12 cellular contexts compared by ENCODE assay signal in the genomic region with DNA sequence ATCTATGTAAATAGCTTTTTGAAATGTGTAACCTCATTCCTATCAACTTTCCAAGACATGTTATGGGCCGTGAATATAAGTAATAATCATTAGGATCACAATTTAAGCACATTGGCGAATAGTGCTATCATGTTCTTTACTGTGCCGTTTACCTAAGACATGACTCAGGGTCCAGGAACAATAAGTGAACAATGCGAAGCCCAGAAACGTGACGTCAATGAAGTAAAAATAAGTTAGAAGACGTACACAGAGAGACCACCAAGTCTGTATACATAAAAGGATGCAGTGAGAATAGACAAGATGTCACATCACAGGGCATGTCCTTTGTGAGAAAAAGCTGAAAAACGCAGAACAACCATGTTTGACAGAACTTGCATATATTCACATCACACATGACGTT. TPM values are rescaled to one million over a fixed set of nuclear protein-coding genes. Genes with fewer than 3 reads are reported as not detected.
DNase-seq lines count a peak whose midpoint lies in the region; ATAC-seq, FAIRE-seq and TF ChIP-seq lines count a peak whose summit lies in the region.
"Had no signal": no experiment of that assay in that cellular context is flagged by ENCODE, and none has a peak within 500 bp of the region (broad histone marks: within the 10 kb centered on the region; RNA-seq: fewer than 3 reads in every experiment).

No MANE protein-coding gene starts in this region.

- no peaks in the 10 kb centered on the region for H3K36me3 ChIP-seq in SJSA1
- H3K36me3 ChIP-seq in bronchial epithelial cell (ENCODE audit: control insufficient read depth, insufficient read depth, low read length), result no peaks in the 10 kb centered on the region
- no peaks in the 10 kb centered on the region for H3K36me3 ChIP-seq in esophagus muscularis mucosa
- H3K36me3 ChIP-seq in upper lobe of right lung, result no peaks in the 10 kb centered on the region
- H3K36me3 ChIP-seq: BLaER1 treated with 17β-estradiol and CSF1 and Interleukin-3, amounts not matched to agents 10 nM and 100 nM had no signal

- no peak for TF ChIP-seq EP300 in esophagus muscularis mucosa (IDR thresholded peaks at IDR 0.05)

- no peaks in the 10 kb centered on the region for H3K9me3 ChIP-seq in SJSA1 (replicated peaks)
- no peaks in the 10 kb centered on the region for H3K9me3 ChIP-seq in esophagus muscularis mucosa
- H3K9me3 ChIP-seq in upper lobe of right lung, result no peaks in the 10 kb centered on the region

- H3K4me3 ChIP-seq in SJSA1 (no peak overlapping the region), bronchial epithelial cell (ENCODE audit: low read depth, low read length) (no peak overlapping the region), esophagus muscularis mucosa (no peak overlapping the region), upper lobe of right lung (no peak overlapping the region)
- H3K4me3 ChIP-seq: BLaER1 treated with 17β-estradiol and CSF1 and Interleukin-3, amounts not matched to agents 10 nM and 100 nM had no signal

- DNase-seq in HTR-8/SVneo (ENCODE audit: insufficient read length, low spot score) (no peak), SJSA1 (ENCODE audit: low read depth in 1 of 2, low spot score in 2 of 2) (peak; percentile 64 to 92), bronchial epithelial cell (ENCODE audit: low read depth) (peak; percentile 53), iris pigment epithelial cell (ENCODE audit: low read depth) (peak; percentile 30), esophagus muscularis mucosa (ENCODE audit: extremely low spot score) (no peak), NCI-H2029 treated with DMSO at 0.1 percent for 48 hours (lab: John Stamatoyannopoulos, UW) (no peak), AG08396 (ENCODE audit: low spot score) (no peak), upper lobe of right lung (no peak)
- DNase-seq: CD4-positive, CD25-positive, alpha-beta regulatory T cell; HCEC 1CT; HFFc6 had no signal

- H3K27me3 ChIP-seq in SJSA1 (replicated peaks), result no peaks in the 10 kb centered on the region
- H3K27me3 ChIP-seq in bronchial epithelial cell (ENCODE audit: control insufficient read depth, insufficient read depth, low read length), result no peaks in the 10 kb centered on the region
- peaks cover 0 to 4% (median 0%) of the 10 kb centered on the region in 4 donors for H3K27me3 ChIP-seq in esophagus muscularis mucosa
- no peaks in the 10 kb centered on the region for H3K27me3 ChIP-seq in upper lobe of right lung
- H3K27me3 ChIP-seq: BLaER1 treated with 17β-estradiol and CSF1 and Interleukin-3, amounts not matched to agents 10 nM and 100 nM had no signal

- FAIRE-seq in HTR-8/SVneo (lab: Jason Lieb, UNC) (peak; percentile 67), bronchial epithelial cell (lab: Jason Lieb, UNC) (no peak)

- H3K27ac ChIP-seq in SJSA1 (peak overlapping the region; percentile 88), esophagus muscularis mucosa (replicated peaks in 1 of 4) (no peak overlapping the region), upper lobe of right lung (no peak overlapping the region)
- H3K27ac ChIP-seq: BLaER1 treated with 17β-estradiol and CSF1 and Interleukin-3, amounts not matched to agents 10 nM and 100 nM had no signal

- 47% methylated on average over 9 of the region's 9 CpGs for WGBS in esophagus muscularis mucosa

- ATAC-seq in upper lobe of right lung, result no peak

- TF ChIP-seq POLR2A in esophagus muscularis mucosa (IDR thresholded peaks at IDR 0.05; ENCODE audit: low read depth), result no peak

- intact Hi-C loops in esophagus muscularis mucosa (cut with DNase I), result no loop called here
- intact Hi-C loops in upper lobe of right lung (cut with DNase I), result no loop called here

- TF ChIP-seq CTCF in bronchial epithelial cell (IDR thresholded peaks at IDR 0.05; ENCODE audit: insufficient read depth, low read length, severe bottlenecking) (no peak), esophagus muscularis mucosa (IDR thresholded peaks at IDR 0.05) (no peak), upper lobe of right lung (IDR thresholded peaks at IDR 0.05) (no peak)

- peaks cover 64% of the 10 kb centered on the region for H3K4me1 ChIP-seq in SJSA1 (replicated peaks)
- H3K4me1 ChIP-seq in esophagus muscularis mucosa, result no peaks in the 10 kb centered on the region
- no peaks in the 10 kb centered on the region for H3K4me1 ChIP-seq in upper lobe of right lung

RNA-seq across cellular contexts. Expression of a gene that starts 49.3 kb away (rescaled TPM):
- total RNA-seq in SJSA1 (2014; rRNA removed; shearing (Covaris generic)), result 338 and 483 TPM in 2 replicates
- total RNA-seq in bronchial epithelial cell (237 and 301 TPM in 2 replicates), esophagus muscularis mucosa (100 to 1,000 TPM; 145 to 244 (median 200) TPM), upper lobe of right lung (84.3 TPM)
- total RNA-seq: CD4-positive, CD25-positive, alpha-beta regulatory T cell had no signal

Comparison
In these comparisons a context has a peak if more than half of its experiments do, and no peak if none do; other contexts are left out.
1. DNase-seq: peak in SJSA1 (2 of 2), bronchial epithelial cell (single experiment) and iris pigment epithelial cell (single experiment); none in HTR-8/SVneo (single experiment), esophagus muscularis mucosa (single experiment), NCI-H2029 treated with DMSO at 0.1 percent for 48 hours (single experiment), AG08396 (single experiment) and upper lobe of right lung (single experiment).